Comparison of ENCODE assay signal across 18 cellular contexts in the genomic region with DNA sequence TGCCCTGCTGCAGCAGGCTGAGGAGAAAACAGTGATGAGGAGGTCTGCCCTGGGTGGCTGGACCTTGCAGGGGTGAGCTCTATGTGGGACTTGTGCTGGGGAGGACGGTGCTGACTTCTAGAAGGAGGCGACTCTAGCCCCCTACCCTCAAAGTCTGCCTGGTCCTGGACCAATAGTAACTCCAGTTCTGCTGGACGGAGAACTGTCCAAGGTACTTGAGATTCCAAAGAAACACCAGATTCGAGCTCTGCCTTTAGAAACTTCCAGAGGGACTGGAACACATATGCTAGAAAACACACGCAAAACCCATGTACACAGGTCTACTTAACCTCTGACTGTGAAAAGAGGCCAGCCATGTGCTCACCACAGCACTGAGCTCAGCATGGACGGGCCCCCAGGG.
"Had no signal": no experiment of that assay in that cellular context is flagged by ENCODE, and none has a peak within 500 bp of the region (broad histone marks: within the 10 kb centered on the region; RNA-seq: fewer than 3 reads in every experiment).

No MANE protein-coding gene starts in this region.

- H3K36me3 ChIP-seq: breast epithelium had no signal

- H3K9me3 ChIP-seq: adrenal gland, breast epithelium, vagina had no signal

- ATAC-seq: activated CD4-positive, alpha-beta T cell treated with anti-CD3 and anti-CD28 coated beads for 36 hours; effector memory CD8-positive, alpha-beta T cell; stimulated activated naive CD8-positive, alpha-beta T cell treated with anti-CD3 and anti-CD28 coated beads, Interleukin-15, Interleukin-2, amounts not matched to agents 100 U/mL and 50 U/mL, for 24 hours; WTC11 had no signal

- H3K4me3 ChIP-seq: adrenal gland, breast epithelium, lung, vagina had no signal

- H3K27me3 ChIP-seq: adrenal gland, breast epithelium, vagina had no signal

- FAIRE-seq: astrocyte, keratinocyte, TTC549 had no signal

- H3K27ac ChIP-seq: breast epithelium, vagina had no signal

- DNase-seq: activated CD4-positive, alpha-beta memory T cell treated with anti-CD3 and anti-CD28 coated beads for 36 hours; activated CD4-positive, alpha-beta T cell treated with anti-CD3 and anti-CD28 coated beads for 36 hours; activated T-cell treated with anti-CD3 and anti-CD28 coated beads for 4 hours; cerebellar nuclear complex; effector memory CD8-positive, alpha-beta T cell; occipital lobe; posterior cingulate gyrus; stimulated activated CD4-positive, alpha-beta T cell treated with anti-CD3 and anti-CD28 coated beads, Interleukin-12 subunit alpha, Interleukin-12 subunit beta, amount 100 ng/mL, for 4 hours; stimulated activated CD4-positive, alpha-beta T cell treated with anti-CD3 and anti-CD28 coated beads, Interleukin-1b, Interleukin-23, amount 100 ng/mL, for 48 hours; stimulated activated naive CD8-positive, alpha-beta T cell treated with anti-CD3 and anti-CD28 coated beads, Interleukin-15, Interleukin-2, amounts not matched to agents 100 U/mL and 50 U/mL, for 24 hours had no signal
